Comparison of ENCODE assay signal across 8 cellular contexts in the genomic region with DNA sequence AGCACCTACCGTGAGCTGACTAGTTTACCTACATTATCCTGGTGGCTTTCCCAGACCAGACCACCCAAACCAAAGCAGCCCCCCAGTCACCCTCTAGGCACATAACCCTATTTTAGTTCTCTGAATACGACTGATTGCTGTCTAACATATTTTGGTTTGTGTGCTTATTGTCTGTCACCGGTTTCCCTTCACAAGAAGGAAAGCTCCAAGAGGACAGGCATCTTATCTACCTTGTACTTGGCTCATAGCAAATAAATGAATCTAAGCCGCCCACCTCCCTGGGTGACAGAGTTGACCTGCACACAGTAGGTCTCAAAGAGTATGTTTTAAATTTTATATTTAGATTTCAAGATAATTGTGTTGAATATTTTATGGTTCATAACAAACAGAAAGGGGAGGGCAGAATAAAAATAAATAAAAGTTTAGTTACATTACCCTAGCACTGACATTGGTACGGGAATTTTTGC. TPM values are rescaled to one million over a fixed set of nuclear protein-coding genes. Genes with fewer than 3 reads are reported as not detected.
DNase-seq lines count a peak whose midpoint lies in the region; ATAC-seq and TF ChIP-seq lines count a peak whose summit lies in the region.

No MANE protein-coding gene starts in this region.

- H3K4me3 ChIP-seq in heart right ventricle (peak overlapping the region; percentile 51 to 95 (median 86)), uterus (peak overlapping the region; percentile 64 to 87)

- intact Hi-C loops in heart right ventricle (cut with DNase I) (loop anchor here in 7 of 10 donors (2.0 to 10.0 kb wide), 5 partner anchors 44 to 549 kb away; a partner anchor contains a TSS), left ventricle myocardium superior (cut with micrococcal nuclease) (no loop called here), uterus (cut with DNase I; ENCODE audit: low total_unique reads) (no loop called here)

- no peak for DNase-seq in heart right ventricle
- no peak for DNase-seq in left ventricle myocardium superior
- DNase-seq in memory B cell (ENCODE audit: low spot score in 2 of 2): no peak
- DNase-seq in uterus: no peak
- DNase-seq in inferior parietal cortex (ENCODE audit: extremely low spot score): no peak
- no peak for DNase-seq in GDM1 (lab: John Stamatoyannopoulos, UW)

- H3K27ac ChIP-seq in heart right ventricle: peak overlapping the region; percentile 64 to 96 (median 90)
- peak overlapping the region; percentile 93 to 95 for H3K27ac ChIP-seq in uterus

- peaks cover 63% of the 10 kb centered on the region for H3K4me1 Mint-ChIP-seq in brain
- H3K4me1 Mint-ChIP-seq in memory B cell: peaks cover 42% of the 10 kb centered on the region

- H3K4me1 ChIP-seq in heart right ventricle (peaks cover 4 to 70% (median 41%) of the 10 kb centered on the region in 9 donors), uterus (peaks cover 0 to 9% of the 10 kb centered on the region in 2 donors)

- H3K27me3 Mint-ChIP-seq in brain: no peaks in the 10 kb centered on the region
- no peaks in the 10 kb centered on the region for H3K27me3 Mint-ChIP-seq in memory B cell

- no peaks in the 10 kb centered on the region for H3K27me3 ChIP-seq in heart right ventricle
- H3K27me3 ChIP-seq in uterus: no peaks in the 10 kb centered on the region

- TF ChIP-seq CTCF in heart right ventricle (IDR thresholded peaks at IDR 0.05): no peak
- TF ChIP-seq CTCF in brain (conservative IDR thresholded peaks at IDR 0.05): no peak
- no peak for TF ChIP-seq CTCF in uterus (IDR thresholded peaks at IDR 0.05)

- H3K4me3 Mint-ChIP-seq in brain: peak overlapping the region; percentile 85 to 94 (median 91)
- peak overlapping the region; percentile 92 for H3K4me3 Mint-ChIP-seq in memory B cell

- WGBS in heart right ventricle, 2 donors: 25 to 35% methylated on average over 5 of the region's 5 CpGs

- H3K27ac Mint-ChIP-seq in brain (peak overlapping the region in 4 of 5 experiments; percentile 75 to 95 (median 92)), memory B cell (no peak overlapping the region)

- peaks cover 35% of the 10 kb centered on the region for H3K36me3 Mint-ChIP-seq in brain
- peaks cover 13% of the 10 kb centered on the region for H3K36me3 Mint-ChIP-seq in memory B cell

- H3K36me3 ChIP-seq in heart right ventricle (peaks cover 0 to 20% (median under 1%) of the 10 kb centered on the region in 9 donors), uterus (no peaks in the 10 kb centered on the region)

- ATAC-seq in heart right ventricle (no peak), left ventricle myocardium superior (no peak), memory B cell (ENCODE audit: low read depth) (no peak), GM19452 (IDR thresholded peaks at IDR 0.05; ENCODE audit: unreplicated experiment) (no peak)

- H3K9me3 ChIP-seq in heart right ventricle (peaks cover 0 to 4% (median 0%) of the 10 kb centered on the region in 11 donors), uterus (no peaks in the 10 kb centered on the region)

- H3K9me3 Mint-ChIP-seq in brain (peaks cover 0 to 11% (median 10%) of the 10 kb centered on the region in 5 experiments), memory B cell (no peaks in the 10 kb centered on the region)

- TF ChIP-seq POLR2A in uterus (IDR thresholded peaks at IDR 0.05): no peak

RNA-seq across cellular contexts. Expression of a gene that starts 0.9 kb away (rescaled TPM):
- total RNA-seq in heart right ventricle: 100 to 1,000 TPM; 215 to 698 (median 325) TPM
- 100 to 1,000 TPM; 426 to 640 TPM for polyA plus RNA-seq in heart right ventricle
- total RNA-seq in left ventricle myocardium superior: 529 TPM
- 218 TPM for polyA plus RNA-seq in brain (ENCODE audit: insufficient read depth, low read depth, low replicate concordance)
- 100 to 1,000 TPM in 3 of 4 donors, 10 to 100 TPM in 1; 51.2 to 218 (median 144) TPM for total RNA-seq in uterus

Comparison
In these comparisons a context has a peak if more than half of its experiments do, and no peak if none do; other contexts are left out.
1. intact Hi-C loops: an anchor here in heart right ventricle (2.0 to 10.0 kb wide); none called in left ventricle myocardium superior and uterus.